ENCODE assay signal across 15 cellular contexts in genomic region chr1:167679714-167680113, GRCh38. TPM values are rescaled to one million over a fixed set of nuclear protein-coding genes. Genes with fewer than 3 reads are reported as not detected.
DNase-seq lines count a peak whose midpoint lies in the region; ATAC-seq and TF ChIP-seq lines count a peak whose summit lies in the region.
"Had no signal": no experiment of that assay in that cellular context is flagged by ENCODE, and none has a peak within 500 bp of the region (broad histone marks: within the 10 kb centered on the region; RNA-seq: fewer than 3 reads in every experiment).

No MANE protein-coding gene starts in this region.

- H3K4me1 ChIP-seq in cardiac muscle cell (ENCODE audit: low read depth) (peaks cover 77% of the 10 kb centered on the region), spleen (peaks cover 16 to 97% (median 57%) of the 10 kb centered on the region in 6 donors)

- no peak for DNase-seq in cardiac muscle cell (ENCODE audit: low read depth in 1 of 2, low spot score in 1 of 2)
- no peak for DNase-seq in left ventricle myocardium superior
- DNase-seq in SK-MEL-5 (ENCODE audit: low read depth, low spot score), result peak; percentile 22
- DNase-seq in medulla oblongata (ENCODE audit: extremely low spot score), result peak; percentile 41
- DNase-seq in spleen, result no peak
- DNase-seq in G401 (ENCODE audit: low spot score), result no peak
- DNase-seq in activated CD8-positive, alpha-beta memory T cell treated with anti-CD3 and anti-CD28 coated beads, Interleukin-2, amount 50 U/mL, for 4 hours, result no peak
- DNase-seq: 8988T, DMS79, GOT3, HFFc6, NCI-H2029, NCI-H510A, NCI-H82 had no signal

- no peaks in the 10 kb centered on the region for H3K27me3 ChIP-seq in cardiac muscle cell
- H3K27me3 ChIP-seq in spleen (replicated peaks in 1 of 7), result no peaks in the 10 kb centered on the region

- TF ChIP-seq CTCF in cardiac muscle cell (IDR thresholded peaks at IDR 0.05; ENCODE audit: low read depth, low read length) (no peak), spleen (IDR thresholded peaks at IDR 0.05 in 8 of 11, conservative IDR thresholded peaks at IDR 0.05 in 3 of 11) (no peak)

- H3K9me3 ChIP-seq in cardiac muscle cell (ENCODE audit: low read depth) (no peaks in the 10 kb centered on the region), spleen (no peaks in the 10 kb centered on the region)

- in situ Hi-C loops in SK-MEL-5 (cut with HindIII; ENCODE audit: low pct_unique_long_range_greater_than_20kb, low sequenced_read_pairs) (no loop called here), G401 (cut with HindIII; ENCODE audit: low sequenced_read_pairs) (no loop called here)

- H3K36me3 ChIP-seq in cardiac muscle cell, result peaks cover 6% of the 10 kb centered on the region
- peaks cover 0 to 100% (median 33%) of the 10 kb centered on the region in 6 donors for H3K36me3 ChIP-seq in spleen

- WGBS in spleen, 5 donors, result 82 to 93% (median 91%) methylated on average over 6 of the region's 6 CpGs

- ATAC-seq in left ventricle myocardium superior, result no peak
- no peak for ATAC-seq in HG02852 (IDR thresholded peaks at IDR 0.05; ENCODE audit: unreplicated experiment)

- no peak for TF ChIP-seq POLR2A in spleen (IDR thresholded peaks at IDR 0.05)

- intact Hi-C loops in left ventricle myocardium superior (cut with micrococcal nuclease), result no loop called here
- intact Hi-C loops in spleen (cut with DNase I; ENCODE audit: low total_unique reads), result no loop called here

- H3K4me3 ChIP-seq in cardiac muscle cell (no peak overlapping the region), spleen (no peak overlapping the region)

- H3K27ac ChIP-seq in cardiac muscle cell (peak overlapping the region; percentile 100), spleen (peak overlapping the region in 5 of 8 donors; percentile 20 to 64 (median 53))

RNA-seq across cellular contexts. Expression of gene MPZL1, which starts 42.1 kb away (rescaled TPM):
- total RNA-seq in cardiac muscle cell, result 65.0 and 107 TPM in 2 replicates
- polyA plus RNA-seq in cardiac muscle cell, result 114 and 136 TPM in 2 replicates
- total RNA-seq in left ventricle myocardium superior, result 34.7 TPM
- total RNA-seq in SK-MEL-5 (2014; rRNA removed; shearing (Covaris generic)), result 104 and 123 TPM in 2 replicates
- polyA plus RNA-seq in SK-MEL-5 (2015; cell fraction: cytosol; rRNA removed), result 89.4 and 121 TPM in 2 replicates
- polyA plus RNA-seq in SK-MEL-5 (2015; cell fraction: nucleus; rRNA removed), result 41.1 and 50.4 TPM in 2 replicates
- 10 to 100 TPM; 43.0 to 65.8 (median 59.8) TPM for total RNA-seq in spleen
- polyA plus RNA-seq in spleen, result 10 to 100 TPM; 12.0 to 20.4 (median 17.5) TPM
- total RNA-seq in G401 (2014; rRNA removed; shearing (Covaris generic)), result 94.8 and 155 TPM in 2 replicates

RNA-seq across cellular contexts. Expression of gene RCSD1, which starts 49.7 kb away (rescaled TPM):
- total RNA-seq in cardiac muscle cell, result 317 and 386 TPM in 2 replicates
- 77.3 and 100 TPM in 2 replicates for polyA plus RNA-seq in cardiac muscle cell
- 45.3 TPM for total RNA-seq in left ventricle myocardium superior
- not detected in 2 replicates for total RNA-seq in SK-MEL-5 (2014; rRNA removed; shearing (Covaris generic))
- not detected in 2 replicates for polyA plus RNA-seq in SK-MEL-5 (2015; cell fraction: cytosol; rRNA removed)
- not detected in 2 replicates for polyA plus RNA-seq in SK-MEL-5 (2015; cell fraction: nucleus; rRNA removed)
- 100 to 1,000 TPM in 5 of 7 donors, 10 to 100 TPM in 2; 91.9 to 144 (median 124) TPM for total RNA-seq in spleen
- polyA plus RNA-seq in spleen, result 100 to 1,000 TPM in 1 of 3 donors, 10 to 100 TPM in 2; 58.9 to 103 (median 87.2) TPM
- total RNA-seq in G401 (2014; rRNA removed; shearing (Covaris generic)), result not detected in 2 replicates
- total RNA-seq: HFFc6 had no signal

Comparison
In these comparisons a context has a peak if more than half of its experiments do, and no peak if none do; other contexts are left out.
1. DNase-seq: peak in SK-MEL-5 (single experiment) and medulla oblongata (single experiment); none in cardiac muscle cell (0 of 2), left ventricle myocardium superior (single experiment), spleen (single experiment), G401 (single experiment) and activated CD8-positive, alpha-beta memory T cell treated with anti-CD3 and anti-CD28 coated beads, Interleukin-2, amount 50 U/mL, for 4 hours (single experiment).
2. RNA of gene RCSD1, which starts 49.7 kb away (total RNA-seq): 317 to 386 TPM in cardiac muscle cell, 91.9 to 144 TPM in spleen and 45.3 TPM in left ventricle myocardium superior (single experiment); not detected in SK-MEL-5 and not detected in G401; every median in the first group is over 10 times any median in the second.